ENCODE assay signal across 8 cellular contexts in genomic region chr19:58385313-58386165, GRCh38. TPM values are rescaled to one million over a fixed set of nuclear protein-coding genes. Genes with fewer than 3 reads are reported as not detected.
DNase-seq lines count a peak whose midpoint lies in the region; ATAC-seq, FAIRE-seq and TF ChIP-seq lines count a peak whose summit lies in the region.

No MANE protein-coding gene starts in this region.

- no peaks in the 10 kb centered on the region for H4K20me1 ChIP-seq in GM12878 (ENCODE audit: control insufficient read depth, insufficient read depth)

- H3K18ac ChIP-seq in mesenchymal stem cell (ENCODE audit: low read depth in 1 of 2, low read length in 2 of 2): peak overlapping the region; percentile 99

- H2AFZ ChIP-seq in GM12878 (ENCODE audit: control insufficient read depth, low read depth, low read length): no peak overlapping the region; the same call in 1 of the 2 replicates
- H2AFZ ChIP-seq in mesenchymal stem cell (ENCODE audit: low read depth, low read length): no peak overlapping the region

- peaks cover 41% of the 10 kb centered on the region for H3K79me2 ChIP-seq in GM12878 (ENCODE audit: control insufficient read depth, insufficient read depth, low read length)

- peak overlapping the region; percentile 85 for H3K4me2 ChIP-seq in GM12878 (ENCODE audit: control insufficient read depth, insufficient read depth)
- peak overlapping the region; percentile 75 for H3K4me2 ChIP-seq in mesenchymal stem cell (ENCODE audit: low read length, poor library complexity, severe bottlenecking)

- in situ Hi-C loops in GM12878 (cut with MboI): no loop called here

- peak overlapping the region; percentile 98 for H3K4ac ChIP-seq in mesenchymal stem cell (ENCODE audit: low read depth in 1 of 2, low read length in 2 of 2)

- H3K14ac ChIP-seq in mesenchymal stem cell (ENCODE audit: low read length in 2 of 2): peak overlapping the region in 1 of 2 experiments; percentile 99

- H2BK12ac ChIP-seq in mesenchymal stem cell (ENCODE audit: low read length in 2 of 2): peak overlapping the region; percentile 5 to 51

- no peak for FAIRE-seq in GM12878 (lab: Jason Lieb, UNC)

- H3K27me3 ChIP-seq in GM12878 (replicated peaks in 1 of 2; ENCODE audit: control insufficient read depth in 2 of 2, insufficient read depth in 2 of 2, low read length in 1 of 2) (no peaks in the 10 kb centered on the region), mesenchymal stem cell (ENCODE audit: control insufficient read depth in 1 of 2, insufficient read depth in 1 of 2, low read length in 2 of 2) (no peaks in the 10 kb centered on the region), tibial artery (no peaks in the 10 kb centered on the region)

- BruUV-seq in GM12878 (replicated peaks; lab: Mats Ljungman, UMichigan): no TSS peak

- H2BK15ac ChIP-seq in mesenchymal stem cell (ENCODE audit: low read depth, poor library complexity, severe bottlenecking): no peak overlapping the region

- H3K4me3 ChIP-seq in GM12878 (peak overlapping the region; percentile 79), mesenchymal stem cell (ENCODE audit: insufficient read depth in 1 of 2, low read depth in 1 of 2, low read length in 2 of 2) (peak overlapping the region; percentile 61 to 99), tibial artery (peak overlapping the region; percentile 78 to 83)

- H2BK120ac ChIP-seq in mesenchymal stem cell (ENCODE audit: low read depth, low read length): peak overlapping the region; percentile 61

- peak overlapping the region; percentile 88 for H4K8ac ChIP-seq in mesenchymal stem cell (ENCODE audit: low read length)

- H3K9ac ChIP-seq in GM12878 (ENCODE audit: control insufficient read depth, insufficient read depth, low read length): peak overlapping the region; percentile 96
- peak overlapping the region; percentile 97 for H3K9ac ChIP-seq in mesenchymal stem cell (ENCODE audit: low read length)

- SMC1A ChIA-PET in GM12878 (lab: Charles Lee; ENCODE audit: uncharacterized antibody, unreplicated experiment): interaction anchor here (1.5 kb wide), 1 partner anchor 21 kb away, joined by 3 read pairs; no protein-coding TSS in a partner anchor

- no peaks in the 10 kb centered on the region for H3K9me3 ChIP-seq in GM12878 (replicated peaks; ENCODE audit: control insufficient read depth, insufficient read depth, low read length)
- H3K9me3 ChIP-seq in mesenchymal stem cell (ENCODE audit: control insufficient read depth, low read length): no peaks in the 10 kb centered on the region
- H3K9me3 ChIP-seq in tibial artery: no peaks in the 10 kb centered on the region

- peak overlapping the region; percentile 76 for H4K91ac ChIP-seq in mesenchymal stem cell (ENCODE audit: low read length)

- intact Hi-C loops in GM12878 (cut with micrococcal nuclease; ENCODE audit: unreplicated experiment): no loop called here
- intact Hi-C loops in tibial artery (cut with DNase I; ENCODE audit: low total_unique reads): no loop called here

- RAD21 ChIA-PET in GM12878 (lab: Charles Lee; ENCODE audit: unreplicated experiment): interaction anchor here (1.0 kb wide), 1 partner anchor 23 kb away, joined by 3 read pairs; no protein-coding TSS in a partner anchor

- peak; percentile 27; the same call in 1 of the 2 replicates for TF ChIP-seq POLR2A in GM12878 (IDR thresholded peaks at IDR 0.05; ENCODE audit: low read depth, low read length)

- peak; percentile 56 for DNase-seq in activated CD4-positive, alpha-beta T cell treated with anti-CD3 and anti-CD28 coated beads for 48 hours
- DNase-seq in activated CD4-positive, alpha-beta T cell treated with anti-CD3 and anti-CD28 coated beads for 1 hour: no peak
- no peak for DNase-seq in GM12878 (ENCODE audit: low read depth, low spot score)
- no peak for DNase-seq in mesenchymal stem cell
- no peak for DNase-seq in tibial artery

- H2BK5ac ChIP-seq in mesenchymal stem cell (ENCODE audit: low read depth, low read length, poor library complexity, severe bottlenecking): no peak overlapping the region

- H2AK5ac ChIP-seq in mesenchymal stem cell (ENCODE audit: low read length, severe bottlenecking): peak overlapping the region; percentile 50

- H3K4me1 ChIP-seq in GM12878 (ENCODE audit: control insufficient read depth, insufficient read depth, low read length) (peaks cover 15% of the 10 kb centered on the region), mesenchymal stem cell (ENCODE audit: control insufficient read depth, insufficient read depth, low read depth, low read length) (peaks cover 34% of the 10 kb centered on the region), tibial artery (peaks cover 0 to 43% (median 36%) of the 10 kb centered on the region in 4 donors)

- ATAC-seq in GM12878 (peak; percentile 21), HG03097 (IDR thresholded peaks at IDR 0.05; ENCODE audit: low FRiP score, unreplicated experiment) (no peak), GM18873 (IDR thresholded peaks at IDR 0.05; ENCODE audit: low FRiP score, unreplicated experiment) (no peak), GM19467 (IDR thresholded peaks at IDR 0.05; ENCODE audit: unreplicated experiment) (no peak)

- 24% methylated on average over 16 of the region's 16 CpGs for WGBS in GM12878 (ENCODE audit: insufficient coverage, insufficient replicate concordance, low lambda C conversion rate, missing lambda C conversion rate)
- WGBS in mesenchymal stem cell: 90% methylated on average over 16 of the region's 16 CpGs

- CTCF ChIA-PET in GM12878 (lab: Yijun Ruan, JAX): interaction anchor here (1.5 kb wide), 1 partner anchor 135 kb away, joined by 5 read pairs; the partner anchor contains the start of gene ZBTB45

- POLR2A ChIA-PET in GM12878 (lab: Charles Lee): interaction anchor here (0.6 to 1.5 kb wide), 5 partner anchors 9 to 489 kb away, joined by 3 to 4 read pairs (median 4); no protein-coding TSS in a partner anchor

- TF ChIP-seq EP300 in GM12878 (IDR thresholded peaks at IDR 0.05; ENCODE audit: borderline replicate concordance in 1 of 2, control insufficient read depth in 1 of 2, low read depth in 2 of 2, low read length in 2 of 2): no peak

- TF ChIP-seq RAD21 in GM12878 (IDR thresholded peaks at IDR 0.05; ENCODE audit: insufficient read depth, low read depth, low read length): no peak

- H3K27ac ChIP-seq in GM12878 (ENCODE audit: control insufficient read depth, insufficient read depth): peak overlapping the region; percentile 97
- H3K27ac ChIP-seq in mesenchymal stem cell (ENCODE audit: low read length, poor library complexity, severe bottlenecking): peak overlapping the region; percentile 98
- H3K27ac ChIP-seq in tibial artery: peak overlapping the region; percentile 95 to 96

- H3K36me3 ChIP-seq in GM12878 (ENCODE audit: control insufficient read depth in 2 of 2, insufficient read depth in 2 of 2, low read length in 1 of 2): peaks cover 0 to 9% of the 10 kb centered on the region in 2 experiments; a peak in 2 of 4 replicates
- H3K36me3 ChIP-seq in mesenchymal stem cell (ENCODE audit: control insufficient read depth in 1 of 2, insufficient read depth in 2 of 2, low read depth in 1 of 2, low read length in 2 of 2): peaks cover 9 to 24% of the 10 kb centered on the region in 2 experiments
- peaks cover 1 to 25% (median 17%) of the 10 kb centered on the region in 3 donors for H3K36me3 ChIP-seq in tibial artery

- peaks cover 22% of the 10 kb centered on the region for H3K79me1 ChIP-seq in mesenchymal stem cell (replicated peaks; ENCODE audit: low read length, poor library complexity, severe bottlenecking)

- TF ChIP-seq CTCF in GM12878 (IDR thresholded peaks at IDR 0.05 in 2 of 3, conservative IDR thresholded peaks at IDR 0.05 in 1 of 3; ENCODE audit: control insufficient read depth in 2 of 3, extremely low read depth in 1 of 3, insufficient read depth in 1 of 3, low read depth in 3 of 3, low read length in 3 of 3): no peak
- TF ChIP-seq CTCF in tibial artery (IDR thresholded peaks at IDR 0.05): no peak

- H3K23ac ChIP-seq in mesenchymal stem cell (ENCODE audit: low read length in 2 of 2): peak overlapping the region in 1 of 2 experiments; percentile 35

RNA-seq across cellular contexts. Expression of gene RPS5, which starts 1.5 kb away (rescaled TPM):
- total RNA-seq in GM12878 (2013; cell fraction: nucleolus; rRNA removed): 391 and 397 TPM in 2 replicates
- 3,412 and 3,652 TPM in 2 replicates for total RNA-seq in GM12878 (2014; rRNA removed)
- total RNA-seq in GM12878 (2014; rRNA removed; fragmentation: Illumina TruSeq; extraction: Trizol): 1,272 and 1,313 TPM in 2 replicates
- total RNA-seq in GM12878 (2021): 1,860 and 1,884 TPM in 2 replicates
- polyA plus RNA-seq in GM12878 (2011; ENCODE audit: low read depth): 1,793 TPM
- 1,293 and 2,957 TPM in 2 replicates for polyA plus RNA-seq in GM12878 (2011; rRNA removed)
- polyA plus RNA-seq in GM12878 (2011; cell fraction: cytosol; rRNA removed): 4,127 and 5,427 TPM in 2 replicates
- polyA plus RNA-seq in GM12878 (2011; cell fraction: nucleus; rRNA removed): 1,885 and 2,356 TPM in 2 replicates
- polyA plus RNA-seq in GM12878 (2012): 2,437 and 3,174 TPM in 2 replicates
- 511 and 1,491 TPM in 2 replicates for polyA plus RNA-seq in GM12878 (2014; fragmentation: Illumina TruSeq; extraction: Trizol)
- 1,000 to 10,000 TPM; 1,983 to 2,378 TPM for polyA plus RNA-seq in GM12878 (2014; fragmentation: Nextera tagmentation; extraction: Ambion mirVana)
- polyA plus RNA-seq in GM12878 (2014; rRNA removed): 3,473 and 3,824 TPM in 2 replicates
- 1,000 to 10,000 TPM; 1,284 to 1,376 TPM for polyA plus RNA-seq in GM12878 (2016; fragmentation: Nextera tagmentation; extraction: Ambion mirVana)
- 2,420 and 3,199 TPM in 2 replicates for polyA minus RNA-seq in GM12878 (2011; rRNA and poly(A)+ RNA removed)
- polyA minus RNA-seq in GM12878 (2011; cell fraction: cytosol; rRNA and poly(A)+ RNA removed): 443 and 480 TPM in 2 replicates
- polyA minus RNA-seq in GM12878 (2011; cell fraction: nucleus; rRNA and poly(A)+ RNA removed): 359 and 419 TPM in 2 replicates
- polyA plus RNA-seq in mesenchymal stem cell (2013, experiment 1 of 2): 995 TPM
- 1,024 TPM for polyA plus RNA-seq in mesenchymal stem cell (2013, experiment 2 of 2)

RNA-seq across cellular contexts. Expression of gene ZNF837, which starts 4.7 kb away (rescaled TPM):
- 0.88 and 1.6 TPM in 2 replicates for total RNA-seq in GM12878 (2013; cell fraction: nucleolus; rRNA removed)
- total RNA-seq in GM12878 (2014; rRNA removed) (2.1 and 2.9 TPM in 2 replicates), GM12878 (2014; rRNA removed; fragmentation: Illumina TruSeq; extraction: Trizol) (0.18 and 0.23 TPM in 2 replicates), GM12878 (2021) (2.1 and 2.6 TPM in 2 replicates)
- 0.28 TPM for polyA plus RNA-seq in GM12878 (2011; ENCODE audit: low read depth)
- polyA plus RNA-seq in GM12878 (2011; rRNA removed) (0.06 and 0.11 TPM in 2 replicates), GM12878 (2014; fragmentation: Illumina TruSeq; extraction: Trizol) (0.07 and 0.11 TPM in 2 replicates), GM12878 (2014; fragmentation: Nextera tagmentation; extraction: Ambion mirVana) (not detected), GM12878 (2014; rRNA removed) (2.4 TPM in 2 replicates), GM12878 (2016; fragmentation: Nextera tagmentation; extraction: Ambion mirVana) (1 to 10 TPM; 1.6 to 2.4 TPM)
- 0.36 and 0.65 TPM in 2 replicates for polyA plus RNA-seq in GM12878 (2011; cell fraction: cytosol; rRNA removed)
- 0.86 and 0.90 TPM in 2 replicates for polyA plus RNA-seq in GM12878 (2011; cell fraction: nucleus; rRNA removed)
- polyA plus RNA-seq in GM12878 (2012): 1.1 and 1.3 TPM in 2 replicates
- 0.10 TPM in 1 of 2 replicates, not detected in the other for polyA minus RNA-seq in GM12878 (2011; rRNA and poly(A)+ RNA removed)
- not detected in 2 replicates for polyA minus RNA-seq in GM12878 (2011; cell fraction: cytosol; rRNA and poly(A)+ RNA removed)
- 0.24 and 0.29 TPM in 2 replicates for polyA minus RNA-seq in GM12878 (2011; cell fraction: nucleus; rRNA and poly(A)+ RNA removed)
- polyA plus RNA-seq in mesenchymal stem cell (2013, experiment 1 of 2): 1.1 TPM
- polyA plus RNA-seq in mesenchymal stem cell (2013, experiment 2 of 2): 1.5 TPM

RNA-seq across cellular contexts. Expression of gene RNF225, which starts 9.9 kb away (rescaled TPM):
- total RNA-seq in GM12878 (2013; cell fraction: nucleolus; rRNA removed): 0.75 TPM in 1 of 2 replicates, not detected in the other
- total RNA-seq in GM12878 (2014; rRNA removed): not detected in 2 replicates
- not detected in 2 replicates for total RNA-seq in GM12878 (2014; rRNA removed; fragmentation: Illumina TruSeq; extraction: Trizol)
- 0.27 and 0.28 TPM in 2 replicates for total RNA-seq in GM12878 (2021)
- polyA plus RNA-seq in GM12878 (2011; ENCODE audit: low read depth): not detected
- not detected in 2 replicates for polyA plus RNA-seq in GM12878 (2011; rRNA removed)
- polyA plus RNA-seq in GM12878 (2011; cell fraction: cytosol; rRNA removed): not detected in 2 replicates
- polyA plus RNA-seq in GM12878 (2011; cell fraction: nucleus; rRNA removed): 0.38 and 0.39 TPM in 2 replicates
- polyA plus RNA-seq in GM12878 (2012): not detected in 2 replicates
- polyA plus RNA-seq in GM12878 (2014; fragmentation: Illumina TruSeq; extraction: Trizol): not detected in 2 replicates
- polyA plus RNA-seq in GM12878 (2014; fragmentation: Nextera tagmentation; extraction: Ambion mirVana): not detected
- 0.22 and 0.27 TPM in 2 replicates for polyA plus RNA-seq in GM12878 (2014; rRNA removed)
- not detected for polyA plus RNA-seq in GM12878 (2016; fragmentation: Nextera tagmentation; extraction: Ambion mirVana)
- 0.21 TPM in 1 of 2 replicates, not detected in the other for polyA minus RNA-seq in GM12878 (2011; rRNA and poly(A)+ RNA removed)
- not detected in 2 replicates for polyA minus RNA-seq in GM12878 (2011; cell fraction: cytosol; rRNA and poly(A)+ RNA removed)
- polyA minus RNA-seq in GM12878 (2011; cell fraction: nucleus; rRNA and poly(A)+ RNA removed): 1.7 and 6.7 TPM in 2 replicates
- polyA plus RNA-seq in mesenchymal stem cell (2013, experiment 1 of 2): not detected
- not detected for polyA plus RNA-seq in mesenchymal stem cell (2013, experiment 2 of 2)

RNA-seq across cellular contexts. Expression of gene ZNF584, which starts 22.9 kb away (rescaled TPM):
- total RNA-seq in GM12878 (2013; cell fraction: nucleolus; rRNA removed): 26.4 and 31.6 TPM in 2 replicates
- total RNA-seq in GM12878 (2014; rRNA removed) (9.5 and 10.7 TPM in 2 replicates), GM12878 (2014; rRNA removed; fragmentation: Illumina TruSeq; extraction: Trizol) (4.8 and 5.1 TPM in 2 replicates), GM12878 (2021) (9.7 and 10.3 TPM in 2 replicates)
- polyA plus RNA-seq in GM12878 (2011; ENCODE audit: low read depth): 3.2 TPM
- polyA plus RNA-seq in GM12878 (2011; rRNA removed) (7.6 and 8.4 TPM in 2 replicates), GM12878 (2014; fragmentation: Illumina TruSeq; extraction: Trizol) (5.9 and 6.2 TPM in 2 replicates), GM12878 (2014; fragmentation: Nextera tagmentation; extraction: Ambion mirVana) (1 to 10 TPM; 2.0 to 2.6 TPM), GM12878 (2014; rRNA removed) (6.3 and 7.3 TPM in 2 replicates), GM12878 (2016; fragmentation: Nextera tagmentation; extraction: Ambion mirVana) (1 to 10 TPM; 5.9 to 6.9 TPM)
- polyA plus RNA-seq in GM12878 (2011; cell fraction: cytosol; rRNA removed): 8.7 and 9.6 TPM in 2 replicates
- polyA plus RNA-seq in GM12878 (2011; cell fraction: nucleus; rRNA removed): 7.9 and 8.7 TPM in 2 replicates
- polyA plus RNA-seq in GM12878 (2012): 3.8 and 5.6 TPM in 2 replicates
- polyA minus RNA-seq in GM12878 (2011; rRNA and poly(A)+ RNA removed): 11.6 and 13.5 TPM in 2 replicates
- 3.7 and 4.4 TPM in 2 replicates for polyA minus RNA-seq in GM12878 (2011; cell fraction: cytosol; rRNA and poly(A)+ RNA removed)
- 5.0 and 12.0 TPM in 2 replicates for polyA minus RNA-seq in GM12878 (2011; cell fraction: nucleus; rRNA and poly(A)+ RNA removed)
- 7.7 TPM for polyA plus RNA-seq in mesenchymal stem cell (2013, experiment 1 of 2)
- polyA plus RNA-seq in mesenchymal stem cell (2013, experiment 2 of 2): 8.3 TPM

RNA-seq across cellular contexts. Expression of gene ZNF497, which starts 23.0 kb away (rescaled TPM):
- total RNA-seq in GM12878 (2013; cell fraction: nucleolus; rRNA removed): 3.5 and 4.0 TPM in 2 replicates
- 0.44 and 0.73 TPM in 2 replicates for total RNA-seq in GM12878 (2014; rRNA removed)
- total RNA-seq in GM12878 (2014; rRNA removed; fragmentation: Illumina TruSeq; extraction: Trizol): 0.09 and 0.18 TPM in 2 replicates
- 0.66 and 0.82 TPM in 2 replicates for total RNA-seq in GM12878 (2021)
- 0.38 TPM for polyA plus RNA-seq in GM12878 (2011; ENCODE audit: low read depth)
- 0.27 and 0.29 TPM in 2 replicates for polyA plus RNA-seq in GM12878 (2011; rRNA removed)
- 0.40 and 0.64 TPM in 2 replicates for polyA plus RNA-seq in GM12878 (2011; cell fraction: cytosol; rRNA removed)
- 1.9 and 2.4 TPM in 2 replicates for polyA plus RNA-seq in GM12878 (2011; cell fraction: nucleus; rRNA removed)
- 1.1 and 1.7 TPM in 2 replicates for polyA plus RNA-seq in GM12878 (2012)
- polyA plus RNA-seq in GM12878 (2014; fragmentation: Illumina TruSeq; extraction: Trizol): 0.05 and 0.16 TPM in 2 replicates
- under 1 TPM; 0.16 TPM for polyA plus RNA-seq in GM12878 (2014; fragmentation: Nextera tagmentation; extraction: Ambion mirVana)
- polyA plus RNA-seq in GM12878 (2014; rRNA removed): 0.37 and 0.51 TPM in 2 replicates
- polyA plus RNA-seq in GM12878 (2016; fragmentation: Nextera tagmentation; extraction: Ambion mirVana): under 1 TPM; 0.28 to 0.68 TPM
- 0.51 and 1.5 TPM in 2 replicates for polyA minus RNA-seq in GM12878 (2011; rRNA and poly(A)+ RNA removed)
- polyA minus RNA-seq in GM12878 (2011; cell fraction: cytosol; rRNA and poly(A)+ RNA removed): 0.27 and 0.83 TPM in 2 replicates
- 0.73 and 1.6 TPM in 2 replicates for polyA minus RNA-seq in GM12878 (2011; cell fraction: nucleus; rRNA and poly(A)+ RNA removed)
- 0.17 TPM for polyA plus RNA-seq in mesenchymal stem cell (2013, experiment 1 of 2)
- polyA plus RNA-seq in mesenchymal stem cell (2013, experiment 2 of 2): 0.18 TPM
